ENCODE assay signal across 15 cellular contexts in genomic region chr3:151584603-151585002, GRCh38.
DNase-seq lines count a peak whose midpoint lies in the region; ATAC-seq, FAIRE-seq and TF ChIP-seq lines count a peak whose summit lies in the region.
"Had no signal": no experiment of that assay in that cellular context is flagged by ENCODE, and none has a peak within 500 bp of the region (broad histone marks: within the 10 kb centered on the region; RNA-seq: fewer than 3 reads in every experiment).

No MANE protein-coding gene starts in this region.

- no peaks in the 10 kb centered on the region for H3K4me1 ChIP-seq in kidney (ENCODE audit: control insufficient read depth in 1 of 2, insufficient read depth in 1 of 2, low read depth in 1 of 2, low read length in 2 of 2)
- H3K4me1 ChIP-seq: tibial artery had no signal

- peaks cover 4 to 7% of the 10 kb centered on the region in 2 donors for H3K4me1 Mint-ChIP-seq in stimulated activated naive B cell treated with anti-CD40 and anti-IgM and Interleukin-4, amounts not matched to agents 10 μg/mL and 1 μg/mL and 100 μg/mL, for 72 hours

- intact Hi-C loops in kidney (cut with DNase I): no loop called here

- H3K27me3 Mint-ChIP-seq in stimulated activated naive B cell treated with anti-CD40 and anti-IgM and Interleukin-4, amounts not matched to agents 10 μg/mL and 1 μg/mL and 100 μg/mL, for 72 hours: no peaks in the 10 kb centered on the region
- H3K27me3 Mint-ChIP-seq: brain had no signal

- H3K9me3 Mint-ChIP-seq in stimulated activated naive B cell treated with anti-CD40 and anti-IgM and Interleukin-4, amounts not matched to agents 10 μg/mL and 1 μg/mL and 100 μg/mL, for 72 hours: peaks cover under 1 to 2% of the 10 kb centered on the region in 2 donors

- H3K27ac ChIP-seq in kidney (ENCODE audit: low read depth in 2 of 2, low read length in 2 of 2): no peak overlapping the region
- H3K27ac ChIP-seq: A549, tibial artery had no signal

- no peak overlapping the region for H3K4me3 Mint-ChIP-seq in stimulated activated naive B cell treated with anti-CD40 and anti-IgM and Interleukin-4, amounts not matched to agents 10 μg/mL and 1 μg/mL and 100 μg/mL, for 72 hours
- H3K4me3 Mint-ChIP-seq: brain had no signal

- TF ChIP-seq CTCF in kidney (IDR thresholded peaks at IDR 0.05; ENCODE audit: borderline replicate concordance, extremely low read depth, insufficient read depth): no peak

- H3K9ac ChIP-seq in kidney (ENCODE audit: low read length in 2 of 2): no peak overlapping the region

- peak; percentile 0 for DNase-seq in NCI-H2227 (lab: John Stamatoyannopoulos, UW; ENCODE audit: unreplicated experiment)
- no peak for DNase-seq in NCI-H2227 treated with DMSO at 0.1 percent for 48 hours (lab: John Stamatoyannopoulos, UW)
- no peak for DNase-seq in stimulated activated naive B cell treated with anti-CD40 and anti-IgM and Interleukin-4, amounts not matched to agents 10 μg/mL and 1 μg/mL and 100 μg/mL, for 72 hours
- DNase-seq in kidney: no peak
- DNase-seq in activated CD4-positive, alpha-beta T cell treated with anti-CD3 and anti-CD28 coated beads for 4 hours: no peak
- DNase-seq: activated CD8-positive, alpha-beta memory T cell treated with anti-CD3 and anti-CD28 coated beads, Interleukin-2, amount 50 U/mL, for 48 hours; left ventricle myocardium superior; NCI-H2171 treated with DMSO at 0.1 percent for 48 hours; tibial artery had no signal

- no peaks in the 10 kb centered on the region for H3K36me3 Mint-ChIP-seq in stimulated activated naive B cell treated with anti-CD40 and anti-IgM and Interleukin-4, amounts not matched to agents 10 μg/mL and 1 μg/mL and 100 μg/mL, for 72 hours
- H3K36me3 Mint-ChIP-seq: brain had no signal

- H3K9me3 ChIP-seq in kidney (ENCODE audit: control insufficient read depth in 1 of 2, low read length in 2 of 2): no peaks in the 10 kb centered on the region
- H3K9me3 ChIP-seq: A549, tibial artery had no signal

- H3K27ac Mint-ChIP-seq in stimulated activated naive B cell treated with anti-CD40 and anti-IgM and Interleukin-4, amounts not matched to agents 10 μg/mL and 1 μg/mL and 100 μg/mL, for 72 hours: no peak overlapping the region

- no peaks in the 10 kb centered on the region for H3K36me3 ChIP-seq in kidney (ENCODE audit: control insufficient read depth in 1 of 2, insufficient read depth in 2 of 2, low read length in 2 of 2)
- H3K36me3 ChIP-seq: tibial artery had no signal

- FAIRE-seq in kidney (lab: Jason Lieb, UNC): no peak
- FAIRE-seq: A549, HTR-8/SVneo had no signal

- ATAC-seq in HG03196 (IDR thresholded peaks at IDR 0.05; ENCODE audit: unreplicated experiment) (peak; percentile 66), SK-N-SH treated with all-trans-retinoic acid at 6 μM for 48 hours (peak; percentile 58), GM21515 (IDR thresholded peaks at IDR 0.05; ENCODE audit: unreplicated experiment) (no peak)
- peak; percentile 88 to 96 for ATAC-seq in stimulated activated naive B cell treated with anti-CD40 and anti-IgM and Interleukin-4, amounts not matched to agents 10 μg/mL and 1 μg/mL and 100 μg/mL, for 72 hours (replicated peaks)
- ATAC-seq: A549, left ventricle myocardium superior had no signal

- H3K4me3 ChIP-seq in kidney (ENCODE audit: low read length in 2 of 2): no peak overlapping the region
- H3K4me3 ChIP-seq: A549, tibial artery had no signal

TF ChIP-seq in SK-N-SH treated with all-trans-retinoic acid at 6 μM for 48 hours, 23 proteins besides CTCF, POLR2A, EP300 and RAD21:
- TF ChIP-seq RARB (CRISPR knock-in tag; IDR thresholded peaks at IDR 0.05): no peak
- TF ChIP-seq SNAI2 (CRISPR knock-in tag; IDR thresholded peaks at IDR 0.05): no peak
